14 cellular contexts compared by ENCODE assay signal in the genomic region with DNA sequence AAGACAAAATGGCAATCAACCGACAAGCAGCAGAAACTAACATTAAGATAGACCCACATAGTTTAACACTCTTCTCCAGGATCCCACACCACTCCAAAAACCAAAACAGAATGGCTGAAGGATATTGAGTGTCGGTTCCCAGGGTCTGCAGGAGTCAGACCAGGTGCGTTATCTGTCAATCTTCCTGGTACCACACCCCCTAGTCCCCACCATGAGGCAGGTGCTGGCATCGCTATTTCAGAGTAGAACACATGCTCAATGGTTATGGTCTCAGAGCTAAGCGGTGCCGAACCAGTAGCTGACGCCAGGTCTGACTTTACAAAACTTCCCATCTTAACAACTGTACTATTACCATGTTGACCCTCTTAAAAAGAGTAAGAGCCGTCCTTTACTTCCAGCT.
"Had no signal": no experiment of that assay in that cellular context is flagged by ENCODE, and none has a peak within 500 bp of the region (broad histone marks: within the 10 kb centered on the region; RNA-seq: fewer than 3 reads in every experiment).

No MANE protein-coding gene starts in this region.

- H3K9me3 ChIP-seq: neutrophil, right atrium auricular region, upper lobe of left lung had no signal

- DNase-seq: activated CD4-positive, alpha-beta T cell treated with anti-CD3 and anti-CD28 coated beads for 48 hours; activated CD8-positive, alpha-beta T cell treated with anti-CD3 and anti-CD28 coated beads, Interleukin-2, amount 10 ng/mL, durations not matched to agents 7 days and 5 days; activated naive CD4-positive, alpha-beta T cell treated with Interleukin-2 at 50 U/mL for 16 hours; activated T-cell treated with anti-CD3 and anti-CD28 coated beads for 4 hours; erythroblast; left ventricle myocardium superior; mesendoderm; natural killer cell; stimulated activated naive CD8-positive, alpha-beta T cell treated with anti-CD3 and anti-CD28 coated beads, Interleukin-15, amount 100 ng/mL, for 72 hours; upper lobe of left lung had no signal

- H3K27ac Mint-ChIP-seq: activated CD8-positive, alpha-beta T cell treated with anti-CD3 and anti-CD28 coated beads, Interleukin-2, amount 10 ng/mL, durations not matched to agents 7 days and 5 days; natural killer cell; progenitor cell of endocrine pancreas; stimulated activated naive CD8-positive, alpha-beta T cell treated with anti-CD3 and anti-CD28 coated beads, Interleukin-15, amount 100 ng/mL, for 72 hours; T-helper 1 cell treated with Interleukin-12 subunit alpha and Interleukin-12 subunit beta and Interleukin-4 antibody, amounts not matched to agents 30 μg/mL and 1 μg/mL, for 36 hours had no signal

- ATAC-seq: activated CD8-positive, alpha-beta T cell treated with anti-CD3 and anti-CD28 coated beads, Interleukin-2, amount 10 ng/mL, durations not matched to agents 7 days and 5 days; left ventricle myocardium superior; natural killer cell; stimulated activated naive CD8-positive, alpha-beta T cell treated with anti-CD3 and anti-CD28 coated beads, Interleukin-15, amount 100 ng/mL, for 72 hours had no signal

- H3K9me3 Mint-ChIP-seq: natural killer cell; stimulated activated naive CD8-positive, alpha-beta T cell treated with anti-CD3 and anti-CD28 coated beads, Interleukin-15, amount 100 ng/mL, for 72 hours; T-helper 1 cell treated with Interleukin-12 subunit alpha and Interleukin-12 subunit beta and Interleukin-4 antibody, amounts not matched to agents 30 μg/mL and 1 μg/mL, for 36 hours had no signal

- H3K4me3 ChIP-seq: right atrium auricular region, upper lobe of left lung had no signal

- H3K27ac ChIP-seq: neutrophil, right atrium auricular region, upper lobe of left lung had no signal

- H3K36me3 Mint-ChIP-seq: natural killer cell had no signal

- H3K27me3 Mint-ChIP-seq: stimulated activated naive CD8-positive, alpha-beta T cell treated with anti-CD3 and anti-CD28 coated beads, Interleukin-15, amount 100 ng/mL, for 72 hours had no signal

- H3K4me3 Mint-ChIP-seq: activated CD8-positive, alpha-beta T cell treated with anti-CD3 and anti-CD28 coated beads, Interleukin-2, amount 10 ng/mL, durations not matched to agents 7 days and 5 days; natural killer cell; stimulated activated naive CD8-positive, alpha-beta T cell treated with anti-CD3 and anti-CD28 coated beads, Interleukin-15, amount 100 ng/mL, for 72 hours; T-helper 1 cell treated with Interleukin-12 subunit alpha and Interleukin-12 subunit beta and Interleukin-4 antibody, amounts not matched to agents 30 μg/mL and 1 μg/mL, for 36 hours had no signal

- H3K36me3 ChIP-seq: neutrophil had no signal

- H3K27me3 ChIP-seq: right atrium auricular region, upper lobe of left lung had no signal
